ENCODE assay signal across 1 cellular context in the genomic region with DNA sequence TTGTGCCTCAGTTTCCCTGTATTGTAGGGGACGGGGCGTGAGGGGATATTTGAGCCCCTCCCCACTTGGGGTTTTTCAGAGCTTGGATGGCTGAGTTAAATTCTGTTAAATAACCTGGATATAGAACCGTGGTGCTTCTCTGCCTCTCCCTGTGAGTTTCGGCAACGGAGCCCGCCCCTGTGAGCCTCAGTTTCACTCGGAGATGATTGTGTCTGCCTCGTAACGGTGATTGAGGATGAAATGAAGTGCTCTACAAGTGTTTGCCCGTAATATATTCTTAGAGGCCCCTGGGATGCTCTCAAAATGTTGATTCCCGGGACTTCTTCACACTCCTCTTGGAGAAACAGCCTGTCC.
TF ChIP-seq lines count a peak whose summit lies in the region.

No MANE protein-coding gene starts in this region.

TF ChIP-seq in endothelial cell of umbilical vein, 7 proteins besides CTCF, POLR2A, EP300 and RAD21:
- TF ChIP-seq, protein P1, sequence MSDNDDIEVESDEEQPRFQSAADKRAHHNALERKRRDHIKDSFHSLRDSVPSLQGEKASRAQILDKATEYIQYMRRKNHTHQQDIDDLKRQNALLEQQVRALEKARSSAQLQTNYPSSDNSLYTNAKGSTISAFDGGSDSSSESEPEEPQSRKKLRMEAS (IDR thresholded peaks at IDR 0.05; ENCODE audit: insufficient read depth, insufficient read length) = no peak
- TF ChIP-seq POLR2AphosphoS5 (IDR thresholded peaks at IDR 0.05; ENCODE audit: insufficient read depth, low read depth, low read length) = no peak
- no peak for TF ChIP-seq JUN (IDR thresholded peaks at IDR 0.05; ENCODE audit: borderline replicate concordance, insufficient read depth, insufficient read length, low read depth)
- TF ChIP-seq MYC (IDR thresholded peaks at IDR 0.05; ENCODE audit: low read depth, low read length) = no peak
- no peak for TF ChIP-seq EZH2 (IDR thresholded peaks at IDR 0.05; ENCODE audit: borderline replicate concordance, low read depth, low read length, severe bottlenecking)
- TF ChIP-seq FOS (IDR thresholded peaks at IDR 0.05; ENCODE audit: borderline replicate concordance, insufficient read depth, low read length) = no peak
- TF ChIP-seq GATA2 (IDR thresholded peaks at IDR 0.05; ENCODE audit: insufficient read depth, insufficient read length, low read depth, low read length) = no peak
